In genomic region chr9:40883423-40884071, GRCh38 we compare ENCODE assay signal across 6 cellular contexts.
DNase-seq lines count a peak whose midpoint lies in the region; ATAC-seq and TF ChIP-seq lines count a peak whose summit lies in the region.
"Not testable (repeated sequence)": the region's sequence is repeated elsewhere in the genome, so short reads cannot be mapped to it uniquely, and the experiment has no call there.

No MANE protein-coding gene starts in this region.

- not testable (repeated sequence) for H2BK120ac ChIP-seq in trophoblast cell (ENCODE audit: insufficient read depth, low read length, poor library complexity)

- not testable (repeated sequence) for H2BK5ac ChIP-seq in trophoblast cell (ENCODE audit: low read depth, low read length, poor library complexity)

- H2BK12ac ChIP-seq in trophoblast cell (ENCODE audit: low read length), result not testable (repeated sequence)

- H3K27ac Mint-ChIP-seq in chondrocyte (ENCODE audit: unreplicated experiment), result not testable (repeated sequence)

- H3K27ac ChIP-seq in liver (ENCODE audit: low read depth in 1 of 2, low read length in 2 of 2); trophoblast cell (ENCODE audit: low read depth, low read length); upper lobe of left lung: not testable (repeated sequence)

- not testable (repeated sequence) for H2AFZ ChIP-seq in trophoblast cell (ENCODE audit: insufficient read depth, low read length, poor library complexity)

- H3K36me3 ChIP-seq in H7 (replicated peaks; ENCODE audit: control insufficient read depth, insufficient read depth, low read length); liver (ENCODE audit: control insufficient read depth in 4 of 4, insufficient read depth in 3 of 4, low read depth in 1 of 4, low read length in 3 of 4); trophoblast cell (ENCODE audit: control insufficient read depth in 1 of 2, insufficient read depth in 2 of 2, low read length in 2 of 2); upper lobe of left lung: not testable (repeated sequence)

- not testable (repeated sequence) for H3K4me3 ChIP-seq in H7 (ENCODE audit: insufficient read depth, low read depth, low read length); upper lobe of left lung
- H3K4me3 ChIP-seq in liver (ENCODE audit: low read depth in 1 of 3, low read length in 3 of 3) (peak overlapping the region in 2 of 3 donors; percentile 12 to 30), trophoblast cell (ENCODE audit: low read depth, low read length) (peak overlapping the region; percentile 11)

- H4K91ac ChIP-seq in trophoblast cell (ENCODE audit: low read depth, low read length), result not testable (repeated sequence)

- not testable (repeated sequence) for H3K18ac ChIP-seq in trophoblast cell (ENCODE audit: low read length)

- not testable (repeated sequence) for H3K14ac ChIP-seq in trophoblast cell (ENCODE audit: low read length)

- H4K8ac ChIP-seq in trophoblast cell (ENCODE audit: low read depth, low read length), result not testable (repeated sequence)

- WGBS in liver, result 90% methylated on average over 20 of the region's 20 CpGs
- no CpG with 5 or more reads among the region's 20 CpGs for WGBS in trophoblast cell (ENCODE audit: extremely low coverage, insufficient coverage, insufficient read length)
- 94 to 95% methylated on average over 20 of the region's 20 CpGs for WGBS in upper lobe of left lung, 2 donors

- H3K4ac ChIP-seq in trophoblast cell (ENCODE audit: low read depth, low read length), result not testable (repeated sequence)

- H3K4me1 ChIP-seq in liver (ENCODE audit: control insufficient read depth in 4 of 4, insufficient read depth in 4 of 4, low read length in 3 of 4); trophoblast cell (ENCODE audit: control insufficient read depth in 1 of 2, insufficient read depth in 2 of 2, low read length in 2 of 2); upper lobe of left lung: not testable (repeated sequence)

- not testable (repeated sequence) for H3K9ac ChIP-seq in liver (ENCODE audit: low read depth in 1 of 2, low read length in 2 of 2); trophoblast cell (ENCODE audit: low read length)

- TF ChIP-seq EP300 in upper lobe of left lung (IDR thresholded peaks at IDR 0.05), result not testable (repeated sequence)

- not testable (repeated sequence) for H4K12ac ChIP-seq in trophoblast cell (ENCODE audit: low read depth, low read length)

- H3K79me1 ChIP-seq in trophoblast cell (ENCODE audit: low read length), result not testable (repeated sequence)

- not testable (repeated sequence) for TF ChIP-seq CTCF in chondrocyte (IDR thresholded peaks at IDR 0.05); liver (IDR thresholded peaks at IDR 0.05; ENCODE audit: low read depth, low read length, missing input control); upper lobe of left lung (IDR thresholded peaks at IDR 0.05)

- TF ChIP-seq RAD21 in liver (IDR thresholded peaks at IDR 0.05), result not testable (repeated sequence)

- H3K27me3 ChIP-seq in H7 (ENCODE audit: control insufficient read depth, insufficient read depth, low read length); liver (ENCODE audit: control insufficient read depth in 4 of 4, insufficient read depth in 4 of 4, low read length in 3 of 4); trophoblast cell (ENCODE audit: insufficient read depth, low read length); upper lobe of left lung: not testable (repeated sequence)

- not testable (repeated sequence) for H3K79me2 ChIP-seq in trophoblast cell (ENCODE audit: control insufficient read depth, insufficient read depth, low read length, poor library complexity)

- H3K27me3 Mint-ChIP-seq in chondrocyte (ENCODE audit: low read depth), result not testable (repeated sequence)

- H3K9me3 ChIP-seq in liver (ENCODE audit: control insufficient read depth in 4 of 4, low read length in 3 of 4), result peaks cover 15 to 65% (median 29%) of the 10 kb centered on the region in 4 donors
- peaks cover 24% of the 10 kb centered on the region for H3K9me3 ChIP-seq in trophoblast cell (ENCODE audit: insufficient read depth, low read depth, low read length)
- H3K9me3 ChIP-seq in upper lobe of left lung, result peaks cover 48 to 96% (median 91%) of the 10 kb centered on the region in 4 donors

- not testable (repeated sequence) for TF ChIP-seq POLR2A in upper lobe of left lung (IDR thresholded peaks at IDR 0.05)

- peaks cover 69% of the 10 kb centered on the region for H3K9me3 Mint-ChIP-seq in chondrocyte (ENCODE audit: low read depth)

- H3K36me3 Mint-ChIP-seq in chondrocyte (ENCODE audit: low read depth), result peaks cover 26% of the 10 kb centered on the region

- H3K4me1 Mint-ChIP-seq in chondrocyte (ENCODE audit: low read depth), result not testable (repeated sequence)

- not testable (repeated sequence) for H3K23ac ChIP-seq in trophoblast cell (ENCODE audit: low read length)

- intact Hi-C loops in Right ventricle myocardium inferior (cut with DNase I), result not testable (repeated sequence)

- DNase-seq in H7, result peak; percentile 10
- DNase-seq in chondrocyte (ENCODE audit: low spot score), result peak; percentile 67
- DNase-seq in Right ventricle myocardium inferior (ENCODE audit: missing footprints), result peak; percentile 69
- not testable (repeated sequence) for DNase-seq in trophoblast cell
- DNase-seq in upper lobe of left lung, result peak in 1 of 2 donors; percentile 76

- not testable (repeated sequence) for H3K4me3 Mint-ChIP-seq in chondrocyte (ENCODE audit: unreplicated experiment)

- ATAC-seq in Right ventricle myocardium inferior, result not testable (repeated sequence)
- ATAC-seq in upper lobe of left lung (ENCODE audit: low FRiP score in 2 of 2), result peak; percentile 54 to 82

- H3K4me2 ChIP-seq in trophoblast cell (ENCODE audit: low read length), result not testable (repeated sequence)

- not testable (repeated sequence) for H2AK5ac ChIP-seq in trophoblast cell (ENCODE audit: low read length)
